ENCODE assay signal across 18 cellular contexts in genomic region chr5:153794327-153794726, GRCh38.
DNase-seq lines count a peak whose midpoint lies in the region; ATAC-seq, FAIRE-seq and TF ChIP-seq lines count a peak whose summit lies in the region.
"Had no signal": no experiment of that assay in that cellular context is flagged by ENCODE, and none has a peak within 500 bp of the region (broad histone marks: within the 10 kb centered on the region; RNA-seq: fewer than 3 reads in every experiment).

No MANE protein-coding gene starts in this region.

- H3K9ac ChIP-seq in HepG2 (ENCODE audit: insufficient read depth, low read depth, low read length) (no peak overlapping the region), GM12878 (ENCODE audit: control insufficient read depth, insufficient read depth, low read length) (no peak overlapping the region)

- H3K27ac ChIP-seq in HepG2 (ENCODE audit: extremely low read length, insufficient read depth, low read length) (no peak overlapping the region), right lobe of liver (no peak overlapping the region), GM12878 (ENCODE audit: control insufficient read depth, insufficient read depth) (no peak overlapping the region)
- H3K27ac ChIP-seq: HL-60 had no signal

- H3K9me3 ChIP-seq in HepG2 (ENCODE audit: low read length): no peaks in the 10 kb centered on the region
- peaks cover 0 to 3% (median 0%) of the 10 kb centered on the region in 4 donors for H3K9me3 ChIP-seq in right lobe of liver
- H3K9me3 ChIP-seq in GM12878 (replicated peaks; ENCODE audit: control insufficient read depth, insufficient read depth, low read length): no peaks in the 10 kb centered on the region; the same call in 2 of the 3 replicates

- H4K20me1 ChIP-seq in HepG2 (ENCODE audit: insufficient read depth, low read length) (no peaks in the 10 kb centered on the region), GM12878 (ENCODE audit: control insufficient read depth, insufficient read depth) (no peaks in the 10 kb centered on the region)

- RAD21 ChIA-PET in GM12878 (lab: Charles Lee; ENCODE audit: unreplicated experiment): no interaction called here

- in situ Hi-C loops in HepG2 (cut with HindIII; ENCODE audit: extremely low pct_ligation_motif_present, low pct_unique_long_range_greater_than_20kb) (no loop called here), GM12878 (cut with MboI) (no loop called here)

- ATAC-seq in HepG2: no peak
- no peak for ATAC-seq in right lobe of liver
- no peak for ATAC-seq in GM12878
- no peak for ATAC-seq in GM19023 (IDR thresholded peaks at IDR 0.05; ENCODE audit: unreplicated experiment)

- SMC1A ChIA-PET in GM12878 (lab: Charles Lee; ENCODE audit: uncharacterized antibody, unreplicated experiment): no interaction called here

- H3K27me3 ChIP-seq in HepG2 (ENCODE audit: control insufficient read depth in 1 of 2, insufficient read depth in 2 of 2, low read length in 2 of 2) (no peaks in the 10 kb centered on the region), right lobe of liver (no peaks in the 10 kb centered on the region), GM12878 (replicated peaks in 1 of 2; ENCODE audit: control insufficient read depth in 2 of 2, insufficient read depth in 2 of 2, low read length in 1 of 2) (no peaks in the 10 kb centered on the region)

- WGBS in HepG2 (ENCODE audit: low lambda C conversion rate): 35% methylated on average over 10 of the region's 10 CpGs
- 78% methylated on average over 10 of the region's 10 CpGs for WGBS in right lobe of liver (ENCODE audit: insufficient coverage, low coverage, low lambda C conversion rate, missing lambda C conversion rate)
- WGBS in GM12878 (ENCODE audit: insufficient coverage, insufficient replicate concordance, low lambda C conversion rate, missing lambda C conversion rate): 58% methylated on average over 10 of the region's 10 CpGs

- H3K4me3 ChIP-seq in HepG2 (replicated peaks in 1 of 3; ENCODE audit: insufficient read depth in 1 of 3, low read depth in 2 of 3, low read length in 3 of 3): no peak overlapping the region
- no peak overlapping the region for H3K4me3 ChIP-seq in right lobe of liver
- H3K4me3 ChIP-seq in GM12878: no peak overlapping the region

- H3K4me2 ChIP-seq in HepG2 (ENCODE audit: low read depth, low read length) (no peak overlapping the region), GM12878 (ENCODE audit: control insufficient read depth, insufficient read depth) (no peak overlapping the region)

- TF ChIP-seq CTCF in HepG2 (CRISPR knock-in tag; IDR thresholded peaks at IDR 0.05) (no peak), right lobe of liver (IDR thresholded peaks at IDR 0.05) (no peak), GM12878 (IDR thresholded peaks at IDR 0.05 in 2 of 3, conservative IDR thresholded peaks at IDR 0.05 in 1 of 3; ENCODE audit: control insufficient read depth in 2 of 3, extremely low read depth in 1 of 3, insufficient read depth in 1 of 3, low read depth in 3 of 3, low read length in 3 of 3) (no peak)

- H3K36me3 ChIP-seq in HepG2 (replicated peaks in 1 of 2; ENCODE audit: control insufficient read depth in 1 of 2, insufficient read depth in 2 of 2, low read length in 2 of 2) (no peaks in the 10 kb centered on the region), right lobe of liver (no peaks in the 10 kb centered on the region), GM12878 (ENCODE audit: control insufficient read depth in 2 of 2, insufficient read depth in 2 of 2, low read length in 1 of 2) (no peaks in the 10 kb centered on the region)

- H3K4me1 ChIP-seq in HepG2 (ENCODE audit: insufficient read depth, low read length) (no peaks in the 10 kb centered on the region), right lobe of liver (no peaks in the 10 kb centered on the region), GM12878 (ENCODE audit: control insufficient read depth, insufficient read depth, low read length) (no peaks in the 10 kb centered on the region)

- DNase-seq in HepG2 (ENCODE audit: low spot score): no peak
- no peak for DNase-seq in right lobe of liver
- DNase-seq in GM12878 (ENCODE audit: low read depth, low spot score): no peak
- peak; percentile 13 for DNase-seq in urothelium cell line (ENCODE audit: low spot score)
- no peak for DNase-seq in activated gamma-delta T cell (lab: John Stamatoyannopoulos, UW)
- no peak for DNase-seq in nucleus accumbens (lab: John Stamatoyannopoulos, UW)
- DNase-seq: 8988T; C1 segment of cervical spinal cord; Calu3; CD4-positive, alpha-beta T cell; DMS 273 treated with DMSO at 0.1 percent for 48 hours; DMS79 treated with DMSO at 0.1 percent for 48 hours; EL; GDM1; H7 had no signal

- H2AFZ ChIP-seq in HepG2 (ENCODE audit: low read length): no peak overlapping the region
- H2AFZ ChIP-seq in GM12878 (ENCODE audit: control insufficient read depth, low read depth, low read length): no peak overlapping the region

- FAIRE-seq in HepG2 (lab: Jason Lieb, UNC) (no peak), GM12878 (lab: Jason Lieb, UNC) (no peak), urothelium cell line (lab: Jason Lieb, UNC) (no peak)

- intact Hi-C loops in HepG2 (cut with micrococcal nuclease; ENCODE audit: unreplicated experiment): no loop called here
- intact Hi-C loops in right lobe of liver (cut with DNase I): no loop called here
- intact Hi-C loops in GM12878 (cut with micrococcal nuclease; ENCODE audit: unreplicated experiment): no loop called here

- POLR2A ChIA-PET in HepG2 (lab: Yijun Ruan, JAX) (no interaction called here), GM12878 (lab: Charles Lee) (no interaction called here)

- TF ChIP-seq EP300 in HepG2 (IDR thresholded peaks at IDR 0.05; ENCODE audit: low read depth in 2 of 2, low read length in 2 of 2) (no peak), HepG2 (CRISPR knock-in tag; IDR thresholded peaks at IDR 0.05; ENCODE audit: borderline replicate concordance) (no peak), Ishikawa (IDR thresholded peaks at IDR 0.05; ENCODE audit: borderline replicate concordance) (no peak), GM12878 (IDR thresholded peaks at IDR 0.05; ENCODE audit: borderline replicate concordance in 1 of 2, control insufficient read depth in 1 of 2, low read depth in 2 of 2, low read length in 2 of 2) (no peak)

- H3K79me2 ChIP-seq in HepG2 (ENCODE audit: insufficient read depth, low read length): no peaks in the 10 kb centered on the region
- no peaks in the 10 kb centered on the region for H3K79me2 ChIP-seq in GM12878 (ENCODE audit: control insufficient read depth, insufficient read depth, low read length)

- BruUV-seq in HepG2 (replicated peaks; lab: Mats Ljungman, UMichigan): no TSS peak
- no TSS peak for BruUV-seq in GM12878 (replicated peaks; lab: Mats Ljungman, UMichigan)

- CTCF ChIA-PET in HepG2 (lab: Yijun Ruan, JAX; ENCODE audit: low intra/inter-chr PET ratio, low total read pairs) (no interaction called here), GM12878 (lab: Yijun Ruan, JAX) (no interaction called here)

- TF ChIP-seq RAD21 in HepG2 (CRISPR knock-in tag; IDR thresholded peaks at IDR 0.05) (no peak), Ishikawa (IDR thresholded peaks at IDR 0.05; ENCODE audit: low read depth) (no peak), GM12878 (IDR thresholded peaks at IDR 0.05; ENCODE audit: insufficient read depth, low read depth, low read length) (no peak)

- TF ChIP-seq POLR2A in HepG2 (IDR thresholded peaks at IDR 0.05; ENCODE audit: insufficient read depth in 1 of 2, low read depth in 2 of 2, low read length in 2 of 2): no peak
- TF ChIP-seq POLR2A in right lobe of liver (IDR thresholded peaks at IDR 0.05): no peak
- TF ChIP-seq POLR2A in GM12878 (IDR thresholded peaks at IDR 0.05; ENCODE audit: low read depth, low read length): no peak

TF ChIP-seq in HepG2, 621 proteins besides CTCF, POLR2A, EP300 and RAD21 (continues in another document):
- TF ChIP-seq MTF1 (CRISPR knock-in tag; IDR thresholded peaks at IDR 0.05): no peak

TF ChIP-seq in Ishikawa, 13 proteins besides CTCF, POLR2A, EP300 and RAD21:
- peak; percentile 63 for TF ChIP-seq USF1 (IDR thresholded peaks at IDR 0.05)
- no peak for TF ChIP-seq ZBTB7A (IDR thresholded peaks at IDR 0.05; ENCODE audit: low read depth)

TF ChIP-seq in GM12878, 131 proteins besides CTCF, POLR2A, EP300 and RAD21:
- TF ChIP-seq EZH2 (IDR thresholded peaks at IDR 0.05; ENCODE audit: borderline replicate concordance, control insufficient read depth, low read depth, low read length) (no peak), RAD51 (IDR thresholded peaks at IDR 0.05) (peak; percentile 44; the same call in 1 of the 2 replicates)

Comparison
In these comparisons a context has a peak if more than half of its experiments do, and no peak if none do; other contexts are left out.
1. Of the 75 proteins assayed by ChIP-seq in both HepG2 and GM12878: peak only in HepG2: none; only in GM12878: none; in both: RAD51; in neither: 73; mixed calls (peak in some experiments, not most) for 1.